Comparison of ENCODE assay signal across 7 cellular contexts in genomic region chr6:27078734-27079357, GRCh38.
DNase-seq lines count a peak whose midpoint lies in the region; FAIRE-seq and TF ChIP-seq lines count a peak whose summit lies in the region.

No MANE protein-coding gene starts in this region.

- H3K36me3 ChIP-seq in SK-N-SH (replicated peaks in 1 of 2; ENCODE audit: control insufficient read depth in 1 of 2, insufficient read depth in 2 of 2, low read length in 1 of 2) = no peaks in the 10 kb centered on the region
- no peaks in the 10 kb centered on the region for H3K36me3 ChIP-seq in skeletal muscle satellite cell (ENCODE audit: insufficient read depth, low read length)

- TF ChIP-seq EP300 in SK-N-SH (IDR thresholded peaks at IDR 0.05; ENCODE audit: borderline replicate concordance in 1 of 2, low read depth in 1 of 2, low read length in 1 of 2) = no peak

- H3K79me2 ChIP-seq in SK-N-SH (ENCODE audit: insufficient read depth) = no peaks in the 10 kb centered on the region

- FAIRE-seq in H54 (lab: Jason Lieb, UNC) = peak; percentile 95

- CTCF ChIA-PET in SK-N-SH (lab: Yijun Ruan, JAX) = interaction anchor here (0.7 to 2.7 kb wide), 20 partner anchors 9 to 483 kb away, joined by 3 to 14 read pairs (median 6); no protein-coding TSS in a partner anchor

- H3K4me2 ChIP-seq in SK-N-SH = peak overlapping the region; percentile 79
- peak overlapping the region; percentile 67 for H3K4me2 ChIP-seq in skeletal muscle satellite cell (ENCODE audit: low read length)

- POLR2A ChIA-PET in SK-N-SH (lab: Yijun Ruan, JAX) = no interaction called here

- H3K9ac ChIP-seq in SK-N-SH (no peak overlapping the region), skeletal muscle satellite cell (ENCODE audit: low read depth, low read length) (no peak overlapping the region)

- TF ChIP-seq POLR2A in H54 (IDR thresholded peaks at IDR 0.05; ENCODE audit: low read depth, low read length) = no peak

- H3K9me3 ChIP-seq in SK-N-SH (no peaks in the 10 kb centered on the region), skeletal muscle satellite cell (replicated peaks; ENCODE audit: low read length) (no peaks in the 10 kb centered on the region)

- in situ Hi-C loops in astrocyte of the spinal cord (cut with HindIII; ENCODE audit: low sequenced_read_pairs) = no loop called here

- H4K20me1 ChIP-seq in SK-N-SH (ENCODE audit: insufficient read depth) = no peaks in the 10 kb centered on the region

- peak overlapping the region; percentile 71; the same call in 1 of the 2 replicates for H2AFZ ChIP-seq in SK-N-SH (ENCODE audit: low read depth)

- H3K4me1 ChIP-seq in SK-N-SH (ENCODE audit: control insufficient read depth in 1 of 2, insufficient read depth in 2 of 2, low read depth in 1 of 2, low read length in 1 of 2) (peaks cover 0 to 2% of the 10 kb centered on the region in 2 experiments; a peak in 1 of 4 replicates), skeletal muscle satellite cell (ENCODE audit: control insufficient read depth, insufficient read depth, low read length) (peaks cover 3% of the 10 kb centered on the region)

- no peak overlapping the region; a peak in 1 of 4 replicates for H3K27ac ChIP-seq in SK-N-SH (ENCODE audit: low read depth in 2 of 2, low read length in 1 of 2)

- WGBS in SK-N-SH (ENCODE audit: low lambda C conversion rate) = under 1% methylated on average over 9 of the region's 9 CpGs

- no peaks in the 10 kb centered on the region for H3F3A ChIP-seq in SK-N-SH (replicated peaks; ENCODE audit: insufficient read depth)

- H3K4me3 ChIP-seq in SK-N-SH (ENCODE audit: low read depth in 2 of 2, low read length in 1 of 2) = peak overlapping the region; percentile 52 to 61
- peak overlapping the region; percentile 13 for H3K4me3 ChIP-seq in astrocyte of the spinal cord (ENCODE audit: low read depth, low read length)
- H3K4me3 ChIP-seq in iPS-11a (ENCODE audit: low read depth, low read length) = peak overlapping the region; percentile 82
- H3K4me3 ChIP-seq in skeletal muscle satellite cell (ENCODE audit: low read length) = peak overlapping the region; percentile 5

- H3K27me3 ChIP-seq in SK-N-SH (ENCODE audit: insufficient read depth) (no peaks in the 10 kb centered on the region), skeletal muscle satellite cell (ENCODE audit: control insufficient read depth, insufficient read depth, low read length) (peaks cover 27% of the 10 kb centered on the region)

- H3K9me2 ChIP-seq in SK-N-SH = no peaks in the 10 kb centered on the region

- peak; percentile 28 for DNase-seq in GM04503 (ENCODE audit: low read depth)
- peak; percentile 13 for DNase-seq in H54 (ENCODE audit: insufficient read length, low spot score)
- DNase-seq in MV-4-11 (lab: John Stamatoyannopoulos, UW) = peak; percentile 50
- peak; percentile 52 for DNase-seq in SK-N-SH
- peak; percentile 67 for DNase-seq in astrocyte of the spinal cord (ENCODE audit: low read depth, low spot score)

- peak; percentile 87 for TF ChIP-seq RAD21 in SK-N-SH (IDR thresholded peaks at IDR 0.05; ENCODE audit: low read length)

- TF ChIP-seq CTCF in SK-N-SH (IDR thresholded peaks at IDR 0.05) (peak; percentile 83), astrocyte of the spinal cord (IDR thresholded peaks at IDR 0.05; ENCODE audit: low read depth, low read length) (peak; percentile 68)

TF ChIP-seq in SK-N-SH, 30 proteins besides CTCF, POLR2A, EP300 and RAD21:
- no peak for TF ChIP-seq NRF1 (IDR thresholded peaks at IDR 0.05; ENCODE audit: low read depth, low read length)
- peak; percentile 82 for TF ChIP-seq SMC3 (IDR thresholded peaks at IDR 0.05; ENCODE audit: low read depth, low read length)
TF ChIP-seq in SK-N-SH: peak in this region for 1.

Comparison
In these comparisons a context has a peak if more than half of its experiments do, and no peak if none do; other contexts are left out.
1. DNase-seq: peak in every context shown above with its lines; median percentile 67 in astrocyte of the spinal cord; 52 in SK-N-SH; 50 in MV-4-11; 28 in GM04503; 13 in H54.
2. H3K4me3 ChIP-seq: peak in every context shown above with its lines; median percentile 82 in iPS-11a; 56 in SK-N-SH; 13 in astrocyte of the spinal cord; 5 in skeletal muscle satellite cell.